ENCODE assay signal across 11 cellular contexts in the genomic region with DNA sequence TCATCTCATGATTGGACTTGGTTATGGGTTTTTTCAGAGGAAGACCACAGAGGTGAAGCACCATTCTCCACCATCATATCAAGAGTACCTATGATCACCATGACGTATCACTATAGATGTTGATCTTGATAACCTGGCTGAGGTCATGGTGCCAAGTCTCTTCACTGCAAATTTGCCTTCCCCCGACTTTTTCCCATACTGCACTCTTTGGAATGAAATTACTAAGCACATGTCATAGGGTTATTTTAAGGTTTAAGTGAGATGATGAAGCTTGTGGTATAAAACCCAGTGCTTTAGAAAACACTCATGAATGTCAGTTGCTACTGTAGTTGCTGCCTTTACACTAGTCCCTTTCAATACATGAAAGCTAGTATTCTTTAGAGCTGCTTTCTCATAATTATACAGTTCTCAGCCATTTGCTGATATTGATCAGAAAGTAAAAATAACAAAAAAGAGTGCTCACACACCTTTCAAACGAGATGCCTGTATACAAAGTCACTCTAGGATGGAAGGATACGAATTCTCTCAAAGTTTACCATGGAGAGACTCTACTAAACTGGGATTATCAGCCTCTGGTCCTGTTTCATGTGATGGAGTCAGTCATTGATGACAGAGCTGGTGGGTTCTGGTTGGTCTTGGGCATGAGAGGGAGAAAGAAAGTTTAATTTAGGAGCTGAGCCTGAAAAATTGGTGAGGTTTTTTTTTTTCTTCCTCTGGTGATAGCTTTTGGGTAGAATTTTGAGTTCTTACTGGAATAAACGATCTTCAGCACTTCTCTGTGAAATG.
A peak's percentile ranks its signal among the peaks of the same experiment; 100 is the strongest.
DNase-seq lines count a peak whose midpoint lies in the region; ATAC-seq and TF ChIP-seq lines count a peak whose summit lies in the region.
"Had no signal": no experiment of that assay in that cellular context is flagged by ENCODE, and none has a peak within 500 bp of the region (broad histone marks: within the 10 kb centered on the region; RNA-seq: fewer than 3 reads in every experiment).

No MANE protein-coding gene starts in this region.

- intact Hi-C loops in Calu3 (cut with micrococcal nuclease; ENCODE audit: unreplicated experiment), result no loop called here

- peaks cover 17% of the 10 kb centered on the region for H3K4me1 Mint-ChIP-seq in activated CD4-positive, alpha-beta T cell treated with anti-CD3 and anti-CD28 coated beads, Interleukin-2, amount 10 ng/mL, durations not matched to agents 7 days and 5 days
- H3K4me1 Mint-ChIP-seq in nephron (peaks cover 77% of the 10 kb centered on the region), Calu3 (ENCODE audit: low read depth, unreplicated experiment) (peaks cover 13% of the 10 kb centered on the region)

- no peak overlapping the region for H3K27ac Mint-ChIP-seq in activated CD4-positive, alpha-beta T cell treated with anti-CD3 and anti-CD28 coated beads, Interleukin-2, amount 10 ng/mL, durations not matched to agents 7 days and 5 days
- peak overlapping the region; percentile 95 to 99 (median 97) for H3K27ac Mint-ChIP-seq in nephron
- H3K27ac Mint-ChIP-seq in Calu3 (ENCODE audit: unreplicated experiment), result no peak overlapping the region

- no peak overlapping the region for H3K4me3 Mint-ChIP-seq in activated CD4-positive, alpha-beta T cell treated with anti-CD3 and anti-CD28 coated beads, Interleukin-2, amount 10 ng/mL, durations not matched to agents 7 days and 5 days
- H3K4me3 Mint-ChIP-seq in nephron (peak overlapping the region in 2 of 3 experiments; percentile 18 to 62), Calu3 (ENCODE audit: low read depth, unreplicated experiment) (no peak overlapping the region)

- H3K9me3 Mint-ChIP-seq in activated CD4-positive, alpha-beta T cell treated with anti-CD3 and anti-CD28 coated beads, Interleukin-2, amount 10 ng/mL, durations not matched to agents 7 days and 5 days, result peaks cover 3% of the 10 kb centered on the region
- no peaks in the 10 kb centered on the region for H3K9me3 Mint-ChIP-seq in nephron
- H3K9me3 Mint-ChIP-seq in Calu3 (ENCODE audit: low read depth, unreplicated experiment), result no peaks in the 10 kb centered on the region

- ATAC-seq in GM21619 (IDR thresholded peaks at IDR 0.05; ENCODE audit: unreplicated experiment), result peak; percentile 46
- ATAC-seq in HG03354 (IDR thresholded peaks at IDR 0.05; ENCODE audit: poor library complexity, severe bottlenecking, unreplicated experiment), result peak; percentile 66
- no peak for ATAC-seq in GM21529 (IDR thresholded peaks at IDR 0.05; ENCODE audit: unreplicated experiment)

- no peaks in the 10 kb centered on the region for H3K36me3 Mint-ChIP-seq in activated CD4-positive, alpha-beta T cell treated with anti-CD3 and anti-CD28 coated beads, Interleukin-2, amount 10 ng/mL, durations not matched to agents 7 days and 5 days (ENCODE audit: low read depth)
- H3K36me3 Mint-ChIP-seq in nephron (ENCODE audit: low read depth), result peaks cover 24% of the 10 kb centered on the region
- H3K36me3 Mint-ChIP-seq in Calu3 (ENCODE audit: insufficient read depth, unreplicated experiment), result no peaks in the 10 kb centered on the region

- no peaks in the 10 kb centered on the region for H3K27me3 Mint-ChIP-seq in activated CD4-positive, alpha-beta T cell treated with anti-CD3 and anti-CD28 coated beads, Interleukin-2, amount 10 ng/mL, durations not matched to agents 7 days and 5 days
- no peaks in the 10 kb centered on the region for H3K27me3 Mint-ChIP-seq in nephron (ENCODE audit: low read depth)
- no peaks in the 10 kb centered on the region for H3K27me3 Mint-ChIP-seq in Calu3 (ENCODE audit: unreplicated experiment)

- POLR2A ChIA-PET in activated CD4-positive, alpha-beta T cell treated with anti-CD3 and anti-CD28 coated beads, Interleukin-2, amount 10 ng/mL, durations not matched to agents 7 days and 5 days (lab: Charles Lee), result interaction anchor here (0.7 kb wide), 1 partner anchor 43 kb away, joined by 4 read pairs; no protein-coding TSS in a partner anchor

- BruUV-seq in Calu3 (replicated peaks; lab: Mats Ljungman, UMichigan), result no TSS peak

- peak; percentile 30 for DNase-seq in activated CD4-positive, alpha-beta T cell treated with anti-CD3 and anti-CD28 coated beads for 48 hours
- no peak for DNase-seq in activated CD4-positive, alpha-beta T cell treated with anti-CD3 and anti-CD28 coated beads, Interleukin-2, amount 10 ng/mL, durations not matched to agents 7 days and 5 days
- DNase-seq in Calu3 (no peak), NCI-H2029 (lab: John Stamatoyannopoulos, UW) (no peak)
- DNase-seq: activated CD4-positive, alpha-beta T cell treated with anti-CD3 and anti-CD28 coated beads for 1 hour; NCI-H2171; SHP77 treated with DMSO at 0.1 percent for 48 hours had no signal

- CTCF ChIA-PET in activated CD4-positive, alpha-beta T cell treated with anti-CD3 and anti-CD28 coated beads, Interleukin-2, amount 10 ng/mL, durations not matched to agents 7 days and 5 days (lab: Charles Lee), result interaction anchor here (0.6 kb wide), 1 partner anchor 161 kb away, joined by 3 read pairs; no protein-coding TSS in a partner anchor
- CTCF ChIA-PET in Calu3 (lab: Charles Lee), result interaction anchor here (0.7 to 1.0 kb wide), 2 partner anchors 294 to 825 kb away, joined by 4 to 5 read pairs; no protein-coding TSS in a partner anchor

- no peak for TF ChIP-seq CTCF in nephron (IDR thresholded peaks at IDR 0.05; ENCODE audit: unreplicated experiment in 3 of 3)
- no peak for TF ChIP-seq CTCF in Calu3 (IDR thresholded peaks at IDR 0.05; ENCODE audit: unreplicated experiment)

Comparison
In these comparisons a context has a peak if more than half of its experiments do, and no peak if none do; other contexts are left out.
1. H3K27ac Mint-ChIP-seq: peak in nephron (3 of 3); none in activated CD4-positive, alpha-beta T cell treated with anti-CD3 and anti-CD28 coated beads, Interleukin-2, amount 10 ng/mL, durations not matched to agents 7 days and 5 days (single experiment) and Calu3 (single experiment).
2. H3K4me3 Mint-ChIP-seq: peak in nephron (2 of 3); none in activated CD4-positive, alpha-beta T cell treated with anti-CD3 and anti-CD28 coated beads, Interleukin-2, amount 10 ng/mL, durations not matched to agents 7 days and 5 days (single experiment) and Calu3 (single experiment).